ENCODE assay signal across 7 cellular contexts in genomic region chr1:158149175-158149574, GRCh38. TPM values are rescaled to one million over a fixed set of nuclear protein-coding genes. Genes with fewer than 3 reads are reported as not detected.
DNase-seq lines count a peak whose midpoint lies in the region; TF ChIP-seq lines count a peak whose summit lies in the region.

No MANE protein-coding gene starts in this region.

- H3K27ac Mint-ChIP-seq in immature natural killer cell, result peak overlapping the region; percentile 62 to 93 (median 90)

- no peak for DNase-seq in adipocyte (ENCODE audit: low read depth)
- DNase-seq in immature natural killer cell, result no peak
- DNase-seq in testis, result peak; percentile 28
- DNase-seq in NCI-H446 (lab: John Stamatoyannopoulos, UW), result no peak
- DNase-seq in PC-9, result no peak
- DNase-seq in NOMO-1 treated with dmso at 0.1 percent for 144 hours (lab: John Stamatoyannopoulos, UW; ENCODE audit: unreplicated experiment), result no peak

- 12 to 27% methylated on average over 8 of the region's 8 CpGs for WGBS in testis, 2 donors

- no peaks in the 10 kb centered on the region for H3K9me2 ChIP-seq in PC-9 (ENCODE audit: insufficient read depth)

- peak overlapping the region; percentile 91 to 96 (median 95) for H3K4me3 Mint-ChIP-seq in immature natural killer cell

- H3K79me2 ChIP-seq in PC-9 (ENCODE audit: low read depth), result no peaks in the 10 kb centered on the region

- H3K9ac ChIP-seq in HUES48 (ENCODE audit: low read depth, low read length) (no peak overlapping the region), adipocyte (ENCODE audit: low read length) (peak overlapping the region; percentile 82)

- H3K4me3 ChIP-seq in HUES48 (ENCODE audit: low read depth, low read length) (peak overlapping the region; percentile 53), adipocyte (ENCODE audit: low read length) (peak overlapping the region; percentile 86), testis (peak overlapping the region; percentile 39 to 50), PC-9 (no peak overlapping the region)

- H3K9me3 ChIP-seq in HUES48 (ENCODE audit: control insufficient read depth, insufficient read depth, low read length) (no peaks in the 10 kb centered on the region), adipocyte (ENCODE audit: control insufficient read depth, low read length) (no peaks in the 10 kb centered on the region), testis (no peaks in the 10 kb centered on the region), PC-9 (ENCODE audit: insufficient read depth, low read depth) (no peaks in the 10 kb centered on the region)

- no peak overlapping the region for H3K4me2 ChIP-seq in PC-9

- H3K36me3 Mint-ChIP-seq in immature natural killer cell, result no peaks in the 10 kb centered on the region

- CTCF ChIA-PET in PC-9 (lab: Charles Lee), result no interaction called here

- intact Hi-C loops in testis (cut with DNase I; ENCODE audit: low total_unique reads), result no loop called here
- intact Hi-C loops in PC-9 (cut with micrococcal nuclease; ENCODE audit: unreplicated experiment), result no loop called here

- TF ChIP-seq POLR2A in testis (IDR thresholded peaks at IDR 0.05), result no peak

- H3K27me3 ChIP-seq in HUES48 (ENCODE audit: control insufficient read depth, insufficient read depth, low read length) (peaks cover 22% of the 10 kb centered on the region), adipocyte (replicated peaks; ENCODE audit: control insufficient read depth, insufficient read depth, low read length) (no peaks in the 10 kb centered on the region), testis (no peaks in the 10 kb centered on the region), PC-9 (ENCODE audit: insufficient read depth, low read depth) (peaks cover 72% of the 10 kb centered on the region)

- no peaks in the 10 kb centered on the region for H3F3A ChIP-seq in PC-9 (ENCODE audit: insufficient read depth, low read depth)

- no peaks in the 10 kb centered on the region for H4K20me1 ChIP-seq in PC-9 (ENCODE audit: insufficient read depth)

- H3K36me3 ChIP-seq in HUES48 (ENCODE audit: control insufficient read depth, insufficient read depth, low read length), result no peaks in the 10 kb centered on the region
- no peaks in the 10 kb centered on the region for H3K36me3 ChIP-seq in adipocyte (ENCODE audit: control insufficient read depth, insufficient read depth, low read length, severe bottlenecking)
- no peaks in the 10 kb centered on the region for H3K36me3 ChIP-seq in testis (ENCODE audit: low read depth, missing control alignments)
- H3K36me3 ChIP-seq in PC-9 (ENCODE audit: low read depth), result no peaks in the 10 kb centered on the region

- H3K27me3 Mint-ChIP-seq in immature natural killer cell (ENCODE audit: low read depth in 3 of 3), result peaks cover 7 to 16% (median 8%) of the 10 kb centered on the region in 3 donors

- H3K27ac ChIP-seq in HUES48 (ENCODE audit: low read depth, low read length) (no peak overlapping the region), testis (peak overlapping the region; percentile 55 to 60), PC-9 (no peak overlapping the region)

- H3K4me1 ChIP-seq in HUES48 (ENCODE audit: control insufficient read depth, insufficient read depth, low read length) (0 out of 2 replicates have a peak, but pooled peaks cover 3% of the 10 kb centered on the region), adipocyte (ENCODE audit: control insufficient read depth, insufficient read depth, low read length) (peaks cover 28% of the 10 kb centered on the region), testis (peaks cover 17% of the 10 kb centered on the region), PC-9 (replicated peaks; ENCODE audit: insufficient read depth) (no peaks in the 10 kb centered on the region)

- no peak overlapping the region for H2AFZ ChIP-seq in PC-9

- POLR2A ChIA-PET in PC-9 (lab: Charles Lee; ENCODE audit: unreplicated experiment), result no interaction called here

- no peaks in the 10 kb centered on the region for H3K9me3 Mint-ChIP-seq in immature natural killer cell

- peaks cover 23 to 40% of the 10 kb centered on the region in 2 donors for H3K4me1 Mint-ChIP-seq in immature natural killer cell

- BruUV-seq in PC-9 (replicated peaks; lab: Mats Ljungman, UMichigan), result no TSS peak

- TF ChIP-seq CTCF in testis (IDR thresholded peaks at IDR 0.05) (no peak), PC-9 (conservative IDR thresholded peaks at IDR 0.05) (no peak)

RNA-seq across cellular contexts. Expression of gene CD1D, which starts 31.5 kb away (rescaled TPM):
- polyA plus RNA-seq in immature natural killer cell (1 to 10 TPM in 2 of 3 donors, not detected in 1; 2.9 to 8.7 TPM), testis (ENCODE audit: insufficient read depth, low read depth, low replicate concordance) (6.6 TPM)
- total RNA-seq in testis (1 to 10 TPM; 2.5 to 3.1 TPM), PC-9 (2021) (not detected in 2 replicates)

Comparison
In these comparisons a context has a peak if more than half of its experiments do, and no peak if none do; other contexts are left out.
1. H3K27ac ChIP-seq: peak in testis (2 of 2); none in HUES48 (single experiment) and PC-9 (single experiment).